Comparison of ENCODE assay signal across 21 cellular contexts in genomic region chr12:57716305-57716704, GRCh38. TPM values are rescaled to one million over a fixed set of nuclear protein-coding genes. Genes with fewer than 3 reads are reported as not detected.
DNase-seq lines count a peak whose midpoint lies in the region; ATAC-seq and TF ChIP-seq lines count a peak whose summit lies in the region.
"Had no signal": no experiment of that assay in that cellular context is flagged by ENCODE, and none has a peak within 500 bp of the region (broad histone marks: within the 10 kb centered on the region; RNA-seq: fewer than 3 reads in every experiment).

No MANE protein-coding gene starts in this region.

- no peak overlapping the region for H3K4me3 Mint-ChIP-seq in activated CD4-positive, alpha-beta T cell treated with anti-CD3 and anti-CD28 coated beads, Interleukin-2, amount 10 ng/mL, durations not matched to agents 7 days and 5 days
- no peak overlapping the region for H3K4me3 Mint-ChIP-seq in type B pancreatic cell
- H3K4me3 Mint-ChIP-seq: CD8-positive, alpha-beta T cell; HFFc6 had no signal

- TF ChIP-seq CTCF in osteoblast (IDR thresholded peaks at IDR 0.05; ENCODE audit: extremely low read depth, low read depth, low read length): no peak
- no peak for TF ChIP-seq CTCF in type B pancreatic cell (conservative IDR thresholded peaks at IDR 0.05)

- no peaks in the 10 kb centered on the region for H3K27me3 Mint-ChIP-seq in activated CD4-positive, alpha-beta T cell treated with anti-CD3 and anti-CD28 coated beads, Interleukin-2, amount 10 ng/mL, durations not matched to agents 7 days and 5 days
- no peaks in the 10 kb centered on the region for H3K27me3 Mint-ChIP-seq in type B pancreatic cell

- no peak overlapping the region for H3K27ac Mint-ChIP-seq in activated CD4-positive, alpha-beta T cell treated with anti-CD3 and anti-CD28 coated beads, Interleukin-2, amount 10 ng/mL, durations not matched to agents 7 days and 5 days
- H3K27ac Mint-ChIP-seq in type B pancreatic cell: no peak overlapping the region
- H3K27ac Mint-ChIP-seq: CD8-positive, alpha-beta T cell; HFFc6 had no signal

- H3K27ac ChIP-seq in SJCRH30 (no peak overlapping the region), osteoblast (ENCODE audit: low read depth, low read length) (no peak overlapping the region)
- H3K27ac ChIP-seq: 22Rv1, A549, C4-2B had no signal

- POLR2A ChIA-PET in activated CD4-positive, alpha-beta T cell treated with anti-CD3 and anti-CD28 coated beads, Interleukin-2, amount 10 ng/mL, durations not matched to agents 7 days and 5 days (lab: Charles Lee): no interaction called here

- H3K36me3 ChIP-seq in SJCRH30 (peaks cover 86% of the 10 kb centered on the region), osteoblast (ENCODE audit: insufficient read depth, low read length) (peaks cover 36% of the 10 kb centered on the region)

- H3K4me3 ChIP-seq in SJCRH30 (no peak overlapping the region), osteoblast (ENCODE audit: insufficient read depth, low read length) (no peak overlapping the region)
- H3K4me3 ChIP-seq: A549 had no signal

- no peaks in the 10 kb centered on the region for H4K20me1 ChIP-seq in osteoblast (ENCODE audit: insufficient read depth, low read length)

- no peaks in the 10 kb centered on the region for H3K9me3 Mint-ChIP-seq in activated CD4-positive, alpha-beta T cell treated with anti-CD3 and anti-CD28 coated beads, Interleukin-2, amount 10 ng/mL, durations not matched to agents 7 days and 5 days
- H3K9me3 Mint-ChIP-seq in type B pancreatic cell: no peaks in the 10 kb centered on the region
- H3K9me3 Mint-ChIP-seq: CD8-positive, alpha-beta T cell; HFFc6 had no signal

- H3K4me1 Mint-ChIP-seq in activated CD4-positive, alpha-beta T cell treated with anti-CD3 and anti-CD28 coated beads, Interleukin-2, amount 10 ng/mL, durations not matched to agents 7 days and 5 days: peaks cover 1% of the 10 kb centered on the region
- H3K4me1 Mint-ChIP-seq in type B pancreatic cell (ENCODE audit: unreplicated experiment): no peaks in the 10 kb centered on the region

- H3K4me1 ChIP-seq in SJCRH30: no peaks in the 10 kb centered on the region
- H3K4me1 ChIP-seq in osteoblast (ENCODE audit: insufficient read depth, low read length): no peaks in the 10 kb centered on the region
- H3K4me1 ChIP-seq: A549 had no signal

- H3K36me3 Mint-ChIP-seq in activated CD4-positive, alpha-beta T cell treated with anti-CD3 and anti-CD28 coated beads, Interleukin-2, amount 10 ng/mL, durations not matched to agents 7 days and 5 days (ENCODE audit: low read depth): peaks cover 50% of the 10 kb centered on the region
- peaks cover 21% of the 10 kb centered on the region for H3K36me3 Mint-ChIP-seq in type B pancreatic cell

- CTCF ChIA-PET in activated CD4-positive, alpha-beta T cell treated with anti-CD3 and anti-CD28 coated beads, Interleukin-2, amount 10 ng/mL, durations not matched to agents 7 days and 5 days (lab: Charles Lee): no interaction called here

- H3K4me2 ChIP-seq in osteoblast (ENCODE audit: insufficient read depth, low read length): no peak overlapping the region
- H3K4me2 ChIP-seq: A549 had no signal

- H3K27me3 ChIP-seq in SJCRH30 (no peaks in the 10 kb centered on the region), osteoblast (ENCODE audit: insufficient read depth, low read length) (no peaks in the 10 kb centered on the region)

- H2AFZ ChIP-seq in osteoblast (ENCODE audit: low read length): no peak overlapping the region

- H3K9me3 ChIP-seq in SJCRH30 (replicated peaks) (no peaks in the 10 kb centered on the region; the same call in 1 of the 2 replicates), osteoblast (ENCODE audit: low read depth, low read length) (no peaks in the 10 kb centered on the region)
- H3K9me3 ChIP-seq: A549 had no signal

- no peak for ATAC-seq in HG02852 (IDR thresholded peaks at IDR 0.05; ENCODE audit: unreplicated experiment)
- ATAC-seq in HG03442 (IDR thresholded peaks at IDR 0.05; ENCODE audit: unreplicated experiment): no peak
- ATAC-seq: A549; CD8-positive, alpha-beta T cell; HCT116; HepG2 had no signal

- no peaks in the 10 kb centered on the region for H3K79me2 ChIP-seq in osteoblast (ENCODE audit: insufficient read depth, low read length)

- peak; percentile 4 for DNase-seq in activated CD4-positive, alpha-beta T cell treated with anti-CD3 and anti-CD28 coated beads, Interleukin-2, amount 10 ng/mL, durations not matched to agents 7 days and 5 days
- DNase-seq in activated CD4-positive, alpha-beta T cell treated with anti-CD3 and anti-CD28 coated beads, Interleukin-2, amount 50 U/mL, for 4 hours: no peak
- peak; percentile 63 to 64 for DNase-seq in SJCRH30
- peak; percentile 23 for DNase-seq in osteoblast (ENCODE audit: insufficient read length, low spot score, missing footprints)
- DNase-seq in type B pancreatic cell (ENCODE audit: extremely low spot score, unreplicated experiment): peak; percentile 24
- DNase-seq in NCI-H187 treated with DMSO at 0.1 percent for 48 hours (lab: John Stamatoyannopoulos, UW): no peak
- DNase-seq: AML-193, Calu3, DMS79 treated with DMSO at 0.1 percent for 48 hours, GF-D8, GOT3, H7, HFFc6 had no signal

RNA-seq across cellular contexts. Expression of gene AGAP2, which starts 22.2 kb away (rescaled TPM):
- 10 to 100 TPM; 72.6 to 73.3 TPM for total RNA-seq in activated CD4-positive, alpha-beta T cell treated with anti-CD3 and anti-CD28 coated beads, Interleukin-2, amount 10 ng/mL, durations not matched to agents 7 days and 5 days
- total RNA-seq in SJCRH30 (2014; rRNA removed; shearing (Covaris generic)): 38.6 and 39.7 TPM in 2 replicates
- total RNA-seq in osteoblast (0.29 and 0.72 TPM in 2 replicates), type B pancreatic cell (ENCODE audit: low replicate concordance) (0.33 and 4.1 TPM in 2 replicates)

RNA-seq across cellular contexts. Expression of gene OS9, which starts 22.4 kb away (rescaled TPM):
- total RNA-seq in activated CD4-positive, alpha-beta T cell treated with anti-CD3 and anti-CD28 coated beads, Interleukin-2, amount 10 ng/mL, durations not matched to agents 7 days and 5 days: 100 to 1,000 TPM; 138 to 142 TPM
- total RNA-seq in SJCRH30 (2014; rRNA removed; shearing (Covaris generic)): 1,587 and 1,701 TPM in 2 replicates
- total RNA-seq in osteoblast (152 and 211 TPM in 2 replicates), type B pancreatic cell (ENCODE audit: low replicate concordance) (222 and 236 TPM in 2 replicates)

RNA-seq across cellular contexts. Expression of gene TSPAN31, which starts 28.5 kb away (rescaled TPM):
- total RNA-seq in activated CD4-positive, alpha-beta T cell treated with anti-CD3 and anti-CD28 coated beads, Interleukin-2, amount 10 ng/mL, durations not matched to agents 7 days and 5 days: 10 to 100 TPM; 18.6 to 22.3 TPM
- 292 and 318 TPM in 2 replicates for total RNA-seq in SJCRH30 (2014; rRNA removed; shearing (Covaris generic))
- 37.4 and 41.6 TPM in 2 replicates for total RNA-seq in osteoblast
- 34.8 and 40.8 TPM in 2 replicates for total RNA-seq in type B pancreatic cell (ENCODE audit: low replicate concordance)

RNA-seq across cellular contexts. Expression of gene CDK4, which starts 35.8 kb away (rescaled TPM):
- 100 to 1,000 TPM in 1 of 2 experiments, 10 to 100 TPM in 1; 84.4 to 104 TPM for total RNA-seq in activated CD4-positive, alpha-beta T cell treated with anti-CD3 and anti-CD28 coated beads, Interleukin-2, amount 10 ng/mL, durations not matched to agents 7 days and 5 days
- total RNA-seq in SJCRH30 (2014; rRNA removed; shearing (Covaris generic)): 5,376 and 5,685 TPM in 2 replicates
- 275 and 293 TPM in 2 replicates for total RNA-seq in osteoblast
- 124 and 193 TPM in 2 replicates for total RNA-seq in type B pancreatic cell (ENCODE audit: low replicate concordance)

RNA-seq across cellular contexts. Expression of gene MARCHF9, which starts 38.6 kb away (rescaled TPM):
- 10 to 100 TPM; 23.7 to 27.2 TPM for total RNA-seq in activated CD4-positive, alpha-beta T cell treated with anti-CD3 and anti-CD28 coated beads, Interleukin-2, amount 10 ng/mL, durations not matched to agents 7 days and 5 days
- 136 and 147 TPM in 2 replicates for total RNA-seq in SJCRH30 (2014; rRNA removed; shearing (Covaris generic))
- total RNA-seq in osteoblast (0.59 and 0.72 TPM in 2 replicates), type B pancreatic cell (ENCODE audit: low replicate concordance) (15.0 and 20.1 TPM in 2 replicates)

Comparison
In these comparisons a context has a peak if more than half of its experiments do, and no peak if none do; other contexts are left out.
1. DNase-seq: peak in activated CD4-positive, alpha-beta T cell treated with anti-CD3 and anti-CD28 coated beads, Interleukin-2, amount 10 ng/mL, durations not matched to agents 7 days and 5 days (single experiment), SJCRH30 (2 of 2), osteoblast (single experiment) and type B pancreatic cell (single experiment); none in activated CD4-positive, alpha-beta T cell treated with anti-CD3 and anti-CD28 coated beads, Interleukin-2, amount 50 U/mL, for 4 hours (0 of 2) and NCI-H187 treated with DMSO at 0.1 percent for 48 hours (single experiment).